ENCODE assay signal across 36 cellular contexts in genomic region chr11:1069740-1070139, GRCh38. TPM values are rescaled to one million over a fixed set of nuclear protein-coding genes. Genes with fewer than 3 reads are reported as not detected.
"Had no signal": no experiment of that assay in that cellular context is flagged by ENCODE, and none has a peak within 500 bp of the region (broad histone marks: within the 10 kb centered on the region; RNA-seq: fewer than 3 reads in every experiment).

No MANE protein-coding gene starts in this region.

- DNase-seq: naive thymus-derived CD4-positive, alpha-beta T cell; occipital lobe; posterior cingulate gyrus; psoas muscle; right cardiac atrium; spleen; stimulated activated CD4-positive, alpha-beta T cell treated with anti-CD3 and anti-CD28 coated beads, Interleukin-12 subunit alpha, Interleukin-12 subunit beta, amount 100 ng/mL, for 4 hours; stimulated activated CD4-positive, alpha-beta T cell treated with anti-CD3 and anti-CD28 coated beads, Interleukin-1b, Interleukin-23, amount 100 ng/mL, for 48 hours; stimulated activated CD4-positive, alpha-beta T cell treated with anti-CD3 and anti-CD28 coated beads, Interleukin-4, amount 100 ng/mL, for 1 hour; stimulated activated CD4-positive, alpha-beta T cell treated with anti-CD3 and anti-CD28 coated beads, Interleukin-4, amount 100 ng/mL, for 4 hours; stimulated activated CD8-positive, alpha-beta memory T cell treated with anti-CD3 and anti-CD28 coated beads, Interleukin-4, amount 100 ng/mL, for 48 hours; stimulated activated naive CD4-positive, alpha-beta T cell; stimulated activated naive CD8-positive, alpha-beta T cell treated with anti-CD3 and anti-CD28 coated beads, Interleukin-15, amount 100 ng/mL, for 72 hours; stimulated activated naive CD8-positive, alpha-beta T cell treated with anti-CD3 and anti-CD28 coated beads, Interleukin-15, Interleukin-2, amounts not matched to agents 100 U/mL and 50 U/mL, for 24 hours; substantia nigra; thyroid gland; upper lobe of right lung had no signal

- H3K79me2 ChIP-seq: parathyroid adenoma had no signal

- H3K9me3 Mint-ChIP-seq: natural killer cell; nephron; stimulated activated naive CD8-positive, alpha-beta T cell treated with anti-CD3 and anti-CD28 coated beads, Interleukin-15, amount 100 ng/mL, for 72 hours; type B pancreatic cell had no signal

- H3K4me3 Mint-ChIP-seq: naive thymus-derived CD4-positive, alpha-beta T cell; natural killer cell; nephron; neural progenitor cell; stimulated activated memory B cell treated with anti-CD40 and anti-IgM and Interleukin-4, amounts not matched to agents 10 μg/mL and 1 μg/mL and 100 μg/mL, for 72 hours; stimulated activated naive CD8-positive, alpha-beta T cell treated with anti-CD3 and anti-CD28 coated beads, Interleukin-15, amount 100 ng/mL, for 72 hours; type B pancreatic cell had no signal

- H3K36me3 ChIP-seq: neural progenitor cell, ovary, spleen, thoracic aorta, thyroid gland, tibial nerve, upper lobe of right lung, uterus had no signal

- H3K4me3 ChIP-seq: neural progenitor cell, ovary, psoas muscle, skin epidermis, smooth muscle cell, spleen, thoracic aorta, thyroid gland, tibial nerve, upper lobe of right lung, uterus had no signal

- H3K36me3 Mint-ChIP-seq: naive thymus-derived CD4-positive, alpha-beta T cell; natural killer cell; neural progenitor cell; stimulated activated memory B cell treated with anti-CD40 and anti-IgM and Interleukin-4, amounts not matched to agents 10 μg/mL and 1 μg/mL and 100 μg/mL, for 72 hours; type B pancreatic cell had no signal

- H3K4me1 Mint-ChIP-seq: naive thymus-derived CD4-positive, alpha-beta T cell; natural killer cell; nephron; neural progenitor cell; stimulated activated memory B cell treated with anti-CD40 and anti-IgM and Interleukin-4, amounts not matched to agents 10 μg/mL and 1 μg/mL and 100 μg/mL, for 72 hours; stimulated activated naive CD8-positive, alpha-beta T cell treated with anti-CD3 and anti-CD28 coated beads, Interleukin-15, amount 100 ng/mL, for 72 hours had no signal

- H3K9me3 ChIP-seq: ovary, psoas muscle, spleen, thoracic aorta, thyroid gland, tibial nerve, upper lobe of right lung, uterus had no signal

- H3K27ac ChIP-seq: neural progenitor cell, ovary, parathyroid adenoma, psoas muscle, skin epidermis, spleen, thoracic aorta, thyroid gland, tibial nerve, upper lobe of right lung, uterus had no signal

- H3K4me2 ChIP-seq: neural progenitor cell, smooth muscle cell had no signal

- H3K27me3 ChIP-seq: ovary, thyroid gland, upper lobe of right lung, uterus had no signal

- H2AFZ ChIP-seq: neural progenitor cell, parathyroid adenoma had no signal

- H3K9ac ChIP-seq: neural progenitor cell, parathyroid adenoma had no signal

- ATAC-seq: naive thymus-derived CD4-positive, alpha-beta T cell; natural killer cell; psoas muscle; right cardiac atrium; sciatic nerve; stimulated activated memory B cell treated with anti-CD40 and anti-IgM and Interleukin-4, amounts not matched to agents 10 μg/mL and 1 μg/mL and 100 μg/mL, for 72 hours; stimulated activated naive CD8-positive, alpha-beta T cell treated with anti-CD3 and anti-CD28 coated beads, Interleukin-15, amount 100 ng/mL, for 72 hours; stimulated activated naive CD8-positive, alpha-beta T cell treated with anti-CD3 and anti-CD28 coated beads, Interleukin-15, Interleukin-2, amounts not matched to agents 100 U/mL and 50 U/mL, for 24 hours; upper lobe of right lung had no signal

- H3K27ac Mint-ChIP-seq: naive thymus-derived CD4-positive, alpha-beta T cell; natural killer cell; nephron; neural progenitor cell; progenitor cell of endocrine pancreas; stimulated activated memory B cell treated with anti-CD40 and anti-IgM and Interleukin-4, amounts not matched to agents 10 μg/mL and 1 μg/mL and 100 μg/mL, for 72 hours; stimulated activated naive CD8-positive, alpha-beta T cell treated with anti-CD3 and anti-CD28 coated beads, Interleukin-15, amount 100 ng/mL, for 72 hours; type B pancreatic cell had no signal

- H3K4me1 ChIP-seq: parathyroid adenoma, thyroid gland, uterus had no signal

RNA-seq across cellular contexts. Expression of gene MUC2, which starts 4.9 kb away (rescaled TPM):
- total RNA-seq: naive thymus-derived CD4-positive, alpha-beta T cell; natural killer cell; occipital lobe; osteoblast; progenitor cell of endocrine pancreas; renal cortical epithelial cell; sciatic nerve; smooth muscle cell; temporal lobe; thoracic aorta; thyroid gland; tibial nerve; upper lobe of right lung; urinary bladder had no signal
- polyA plus RNA-seq: naive thymus-derived CD4-positive, alpha-beta T cell; neural cell; smooth muscle cell had no signal

RNA-seq across cellular contexts. Expression of gene MUC6, which starts 33.2 kb away (rescaled TPM):
- total RNA-seq: naive thymus-derived CD4-positive, alpha-beta T cell; natural killer cell; occipital lobe; osteoblast; psoas muscle; renal cortical epithelial cell; right cardiac atrium; sciatic nerve; smooth muscle cell; thyroid gland; upper lobe of right lung; urinary bladder had no signal
- polyA plus RNA-seq: naive thymus-derived CD4-positive, alpha-beta T cell; neural cell; smooth muscle cell; urinary bladder had no signal
